In genomic region chr20:47429409-47429808, GRCh38 we compare ENCODE assay signal across 21 cellular contexts.
"Had no signal": no experiment of that assay in that cellular context is flagged by ENCODE, and none has a peak within 500 bp of the region (broad histone marks: within the 10 kb centered on the region; RNA-seq: fewer than 3 reads in every experiment).

No MANE protein-coding gene starts in this region.

- H3K27ac ChIP-seq: colonic mucosa, heart right ventricle, pancreas, psoas muscle, spleen, stomach, thoracic aorta, transverse colon had no signal

- H3K4me1 Mint-ChIP-seq: nephron had no signal

- ATAC-seq: heart right ventricle, pancreas, psoas muscle, sciatic nerve had no signal

- H3K36me3 ChIP-seq: colonic mucosa, heart right ventricle, pancreas, spleen, stomach, thoracic aorta, transverse colon had no signal

- H3K4me3 ChIP-seq: colonic mucosa, heart right ventricle, pancreas, psoas muscle, spleen, stomach, thoracic aorta, transverse colon had no signal

- DNase-seq: colonic mucosa; dermis blood vessel endothelial cell; erythroblast; heart right ventricle; hypothalamus; kidney glomerular epithelial cell; naive B cell; occipital lobe; pancreas; psoas muscle; retina; stimulated activated CD4-positive, alpha-beta T cell treated with anti-CD3 and anti-CD28 coated beads, Interleukin-2, amount 100 ng/mL, for 24 hours; stimulated activated CD4-positive, alpha-beta T cell treated with anti-CD3 and anti-CD28 coated beads, Interleukin-4, amount 100 ng/mL, for 4 hours; stimulated activated naive CD4-positive, alpha-beta T cell; stomach; substantia nigra; transverse colon had no signal

- H3K27me3 Mint-ChIP-seq: naive B cell had no signal

- H3K36me3 Mint-ChIP-seq: naive B cell had no signal

- H3K27me3 ChIP-seq: colonic mucosa, heart right ventricle, pancreas, spleen, stomach, transverse colon had no signal

- H3K27ac Mint-ChIP-seq: nephron had no signal

- H3K4me1 ChIP-seq: colonic mucosa, heart right ventricle, pancreas, psoas muscle, transverse colon had no signal

- H3K4me3 Mint-ChIP-seq: nephron had no signal
